18 cellular contexts compared by ENCODE assay signal in genomic region chr19:57512845-57513244, GRCh38. TPM values are rescaled to one million over a fixed set of nuclear protein-coding genes. Genes with fewer than 3 reads are reported as not detected.
DNase-seq lines count a peak whose midpoint lies in the region; ATAC-seq and TF ChIP-seq lines count a peak whose summit lies in the region.
"Had no signal": no experiment of that assay in that cellular context is flagged by ENCODE, and none has a peak within 500 bp of the region (broad histone marks: within the 10 kb centered on the region; RNA-seq: fewer than 3 reads in every experiment).

No MANE protein-coding gene starts in this region.

- no peak overlapping the region for H3K27ac ChIP-seq in SJCRH30
- H3K27ac ChIP-seq: adrenal gland, esophagus squamous epithelium had no signal

- no peaks in the 10 kb centered on the region for H3K27me3 ChIP-seq in SJCRH30
- H3K27me3 ChIP-seq: adrenal gland, esophagus squamous epithelium had no signal

- no peak for TF ChIP-seq CTCF in fibroblast of mammary gland (conservative IDR thresholded peaks at IDR 0.05; ENCODE audit: control insufficient read depth, insufficient read depth, low read depth, low read length)

- H3K36me3 ChIP-seq in SJCRH30: peaks cover 14% of the 10 kb centered on the region
- H3K36me3 ChIP-seq: adrenal gland, HAP-1 had no signal

- no peaks in the 10 kb centered on the region for H3K4me1 ChIP-seq in SJCRH30
- H3K4me1 ChIP-seq: adrenal gland, esophagus squamous epithelium, HAP-1 had no signal

- no peak overlapping the region for H3K4me3 ChIP-seq in SJCRH30
- no peak overlapping the region for H3K4me3 ChIP-seq in fibroblast of mammary gland (ENCODE audit: control insufficient read depth, low read depth, low read length)
- H3K4me3 ChIP-seq: adrenal gland, esophagus squamous epithelium, HAP-1, K562 had no signal

- peaks cover 7% of the 10 kb centered on the region for H3K9me3 ChIP-seq in SJCRH30 (replicated peaks)

- peak; percentile 11 for DNase-seq in stimulated activated CD4-positive, alpha-beta T cell treated with anti-CD3 and anti-CD28 coated beads, Interleukin-4, amount 100 ng/mL, for 1 hour
- no peak for DNase-seq in stimulated activated CD4-positive, alpha-beta T cell treated with anti-CD3 and anti-CD28 coated beads, Interleukin-15, amount 100 ng/mL, for 24 hours
- DNase-seq in SJCRH30 (peak; percentile 24 to 31), fibroblast of mammary gland (ENCODE audit: low read depth) (peak; percentile 12), GM19240 (ENCODE audit: insufficient read length, low spot score) (no peak), kidney glomerular epithelial cell (lab: John Stamatoyannopoulos, UW) (no peak)
- DNase-seq: adrenal gland; cortex of kidney; esophagus squamous epithelium; NCI-H1436; NCI-H82; nucleus accumbens; RPMI8226; stimulated activated naive B cell treated with anti-CD40 and anti-IgM and Interleukin-4, amounts not matched to agents 10 μg/mL and 1 μg/mL and 100 μg/mL, for 72 hours had no signal

- ATAC-seq in HG03342 (IDR thresholded peaks at IDR 0.05; ENCODE audit: unreplicated experiment) (no peak), GM21528 (IDR thresholded peaks at IDR 0.05; ENCODE audit: low FRiP score, unreplicated experiment) (no peak)
- ATAC-seq: K562; stimulated activated naive B cell treated with anti-CD40 and anti-IgM and Interleukin-4, amounts not matched to agents 10 μg/mL and 1 μg/mL and 100 μg/mL, for 72 hours had no signal

RNA-seq across cellular contexts. Expression of gene ZNF773, which starts 13.1 kb away (rescaled TPM):
- total RNA-seq in SJCRH30 (2014; rRNA removed; shearing (Covaris generic)): 12.2 and 15.1 TPM in 2 replicates

RNA-seq across cellular contexts. Expression of gene ZNF549, which starts 14.3 kb away (rescaled TPM):
- 8.1 and 9.1 TPM in 2 replicates for total RNA-seq in SJCRH30 (2014; rRNA removed; shearing (Covaris generic))

RNA-seq across cellular contexts. Expression of gene ZNF419, which starts 25.3 kb away (rescaled TPM):
- 9.4 and 12.3 TPM in 2 replicates for total RNA-seq in SJCRH30 (2014; rRNA removed; shearing (Covaris generic))

RNA-seq across cellular contexts. Expression of gene ZNF772, which starts 35.5 kb away (rescaled TPM):
- total RNA-seq in SJCRH30 (2014; rRNA removed; shearing (Covaris generic)): 15.6 and 16.0 TPM in 2 replicates

RNA-seq across cellular contexts. Expression of gene ZNF550, which starts 46.8 kb away (rescaled TPM):
- 11.8 and 13.4 TPM in 2 replicates for total RNA-seq in SJCRH30 (2014; rRNA removed; shearing (Covaris generic))

Comparison
In these comparisons a context has a peak if more than half of its experiments do, and no peak if none do; other contexts are left out.
1. DNase-seq: peak in stimulated activated CD4-positive, alpha-beta T cell treated with anti-CD3 and anti-CD28 coated beads, Interleukin-4, amount 100 ng/mL, for 1 hour (single experiment), SJCRH30 (2 of 2) and fibroblast of mammary gland (single experiment); none in stimulated activated CD4-positive, alpha-beta T cell treated with anti-CD3 and anti-CD28 coated beads, Interleukin-15, amount 100 ng/mL, for 24 hours (single experiment), GM19240 (single experiment) and kidney glomerular epithelial cell (single experiment).